In the genomic region with DNA sequence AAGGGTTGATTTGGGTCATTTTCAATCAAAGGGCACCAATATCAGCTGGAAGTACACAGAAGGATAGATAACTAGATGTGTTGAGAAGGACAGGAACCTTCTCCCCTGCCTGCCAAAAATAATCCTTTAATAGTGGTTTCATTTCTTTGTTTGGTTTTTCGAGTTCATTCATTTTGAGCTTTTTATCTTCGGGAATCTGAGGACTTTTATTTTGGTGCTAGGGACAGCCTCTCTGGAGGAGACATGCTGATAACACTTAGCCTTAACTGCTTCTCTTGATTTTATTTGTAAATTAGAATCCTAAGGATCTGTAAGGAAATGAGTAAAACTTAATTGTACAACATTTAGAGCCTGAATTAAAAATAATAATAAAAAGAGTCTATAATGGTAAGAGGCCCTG, we compare ENCODE assay signal across 1 cellular context.
TF ChIP-seq lines count a peak whose summit lies in the region.

No MANE protein-coding gene starts in this region.

TF ChIP-seq in H1, 55 proteins besides CTCF, POLR2A, EP300 and RAD21:
- no peak for TF ChIP-seq HDAC2 (IDR thresholded peaks at IDR 0.05; ENCODE audit: borderline replicate concordance in 1 of 2, low read depth in 2 of 2, low read length in 2 of 2)
- no peak for TF ChIP-seq GABPA (IDR thresholded peaks at IDR 0.05; ENCODE audit: borderline replicate concordance, insufficient read depth, low read length)
- TF ChIP-seq SUZ12 (IDR thresholded peaks at IDR 0.05; ENCODE audit: low read length), result no peak
- no peak for TF ChIP-seq JUND (IDR thresholded peaks at IDR 0.05; ENCODE audit: low read length)
- no peak for TF ChIP-seq RFX5 (IDR thresholded peaks at IDR 0.05; ENCODE audit: borderline replicate concordance, low read depth, low read length)
- TF ChIP-seq EGR1 (IDR thresholded peaks at IDR 0.05; ENCODE audit: borderline replicate concordance, low read depth, low read length), result no peak
- TF ChIP-seq ATF3 (IDR thresholded peaks at IDR 0.05; ENCODE audit: insufficient read depth, low read depth, low read length), result no peak
- TF ChIP-seq CBX8 (IDR thresholded peaks at IDR 0.05; ENCODE audit: borderline replicate concordance, low read depth, low read length), result no peak
- no peak for TF ChIP-seq TAF1 (IDR thresholded peaks at IDR 0.05; ENCODE audit: low read depth, low read length)
- no peak for TF ChIP-seq TAF7 (optimal IDR thresholded peaks at IDR 0.05; ENCODE audit: borderline replicate concordance, low read depth, low read length)
- no peak for TF ChIP-seq SP4 (IDR thresholded peaks at IDR 0.05; ENCODE audit: low read length)
- no peak for TF ChIP-seq HDAC6 (IDR thresholded peaks at IDR 0.05; ENCODE audit: low read depth, low read length)
- no peak for TF ChIP-seq RNF2 (IDR thresholded peaks at IDR 0.05; ENCODE audit: borderline replicate concordance, low read depth, low read length, missing control alignments, poor library complexity, severe bottlenecking)
- TF ChIP-seq CBX5 (IDR thresholded peaks at IDR 0.05; ENCODE audit: low read depth, low read length), result no peak
- TF ChIP-seq POLR2AphosphoS5 (IDR thresholded peaks at IDR 0.05; ENCODE audit: low read depth, low read length), result no peak
